ENCODE assay signal across 8 cellular contexts in the genomic region with DNA sequence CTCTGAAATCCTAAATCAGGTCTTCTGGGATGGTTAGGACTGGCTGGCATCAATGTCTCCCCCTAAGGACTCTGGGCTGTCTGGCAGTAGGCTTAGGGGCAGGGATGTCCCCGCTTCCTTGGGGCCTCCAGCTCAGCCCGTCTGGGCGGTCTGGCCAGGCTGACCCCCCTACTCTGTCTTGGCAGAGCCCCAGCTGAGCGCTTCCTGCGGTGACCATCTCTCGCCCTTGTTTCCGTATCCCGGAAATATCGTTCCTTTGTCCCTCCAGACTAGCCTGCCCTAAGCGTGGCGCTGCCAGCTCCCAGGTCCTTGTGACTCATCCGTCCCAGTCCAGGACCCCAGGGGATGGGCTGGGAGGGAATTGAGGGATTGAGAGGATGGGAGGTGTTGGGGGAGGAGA. TPM values are rescaled to one million over a fixed set of nuclear protein-coding genes. Genes with fewer than 3 reads are reported as not detected.
A peak's percentile ranks its signal among the peaks of the same experiment; 100 is the strongest.
DNase-seq lines count a peak whose midpoint lies in the region; ATAC-seq, FAIRE-seq and TF ChIP-seq lines count a peak whose summit lies in the region.

No MANE protein-coding gene starts in this region.

- H3K9me3 ChIP-seq in NT2/D1 (ENCODE audit: insufficient read depth, low read length), result no peaks in the 10 kb centered on the region
- no peaks in the 10 kb centered on the region for H3K9me3 ChIP-seq in neuron (ENCODE audit: low read length)
- H3K9me3 ChIP-seq in CD8-positive, alpha-beta T cell (ENCODE audit: low read length), result no peaks in the 10 kb centered on the region

- peak overlapping the region; percentile 34 for H3K9ac ChIP-seq in NT2/D1 (ENCODE audit: insufficient read length, low read depth)

- FAIRE-seq in GM12891 (lab: Jason Lieb, UNC), result no peak

- H3K27me3 ChIP-seq in NT2/D1 (ENCODE audit: insufficient read depth, insufficient read length) (no peaks in the 10 kb centered on the region), neuron (ENCODE audit: insufficient read depth, low read length) (no peaks in the 10 kb centered on the region)
- H3K27me3 ChIP-seq in CD8-positive, alpha-beta T cell (ENCODE audit: insufficient read depth, low read length), result no peaks in the 10 kb centered on the region

- peaks cover 4% of the 10 kb centered on the region for H3K36me3 Mint-ChIP-seq in activated T-helper 2 cell treated with anti-CD3 and anti-CD28 coated beads, Interferon-gamma antibody, Interleukin-2, Interleukin-4, amounts not matched to agents 10 μg/mL and 5 μg/mL and 100 μg/mL, durations not matched to agents 14 hours and 24 hours and 36 hours (ENCODE audit: low read depth)
- peaks cover 2% of the 10 kb centered on the region for H3K36me3 Mint-ChIP-seq in CD8-positive, alpha-beta T cell

- CTCF ChIA-PET in CD8-positive, alpha-beta T cell (lab: Charles Lee), result interaction anchor here (1.1 to 8.9 kb wide), 3 partner anchors 10 to 40 kb away, joined by 5 to 107 read pairs (median 6); no protein-coding TSS in a partner anchor

- H2AFZ ChIP-seq in neuron (ENCODE audit: low read depth, low read length), result peak overlapping the region; percentile 31

- H3K4me3 Mint-ChIP-seq in activated T-helper 2 cell treated with anti-CD3 and anti-CD28 coated beads, Interferon-gamma antibody, Interleukin-2, Interleukin-4, amounts not matched to agents 10 μg/mL and 5 μg/mL and 100 μg/mL, durations not matched to agents 14 hours and 24 hours and 36 hours (ENCODE audit: low read depth), result no peak overlapping the region
- H3K4me3 Mint-ChIP-seq in CD8-positive, alpha-beta T cell, result no peak overlapping the region

- H3K27ac ChIP-seq in CD8-positive, alpha-beta T cell (ENCODE audit: low read depth, low read length), result no peak overlapping the region

- peaks cover 11% of the 10 kb centered on the region for H3K27me3 Mint-ChIP-seq in activated T-helper 2 cell treated with anti-CD3 and anti-CD28 coated beads, Interferon-gamma antibody, Interleukin-2, Interleukin-4, amounts not matched to agents 10 μg/mL and 5 μg/mL and 100 μg/mL, durations not matched to agents 14 hours and 24 hours and 36 hours (ENCODE audit: low read depth)
- H3K27me3 Mint-ChIP-seq in CD8-positive, alpha-beta T cell (ENCODE audit: low read depth), result peaks cover 14% of the 10 kb centered on the region

- POLR2A ChIA-PET in CD8-positive, alpha-beta T cell (lab: Charles Lee), result no interaction called here

- intact Hi-C loops in activated T-helper 2 cell treated with anti-CD3 and anti-CD28 coated beads, Interferon-gamma antibody, Interleukin-2, Interleukin-4, amounts not matched to agents 10 μg/mL and 5 μg/mL and 100 μg/mL, durations not matched to agents 14 hours and 24 hours and 36 hours (cut with micrococcal nuclease), result loop anchor here (5.0 kb wide), 1 partner anchor 119 kb away; no protein-coding TSS in a partner anchor
- intact Hi-C loops in CD8-positive, alpha-beta T cell (cut with DNase I, micrococcal nuclease), result no loop called here

- H3K27ac Mint-ChIP-seq in activated T-helper 2 cell treated with anti-CD3 and anti-CD28 coated beads, Interferon-gamma antibody, Interleukin-2, Interleukin-4, amounts not matched to agents 10 μg/mL and 5 μg/mL and 100 μg/mL, durations not matched to agents 14 hours and 24 hours and 36 hours, result no peak overlapping the region
- no peak overlapping the region for H3K27ac Mint-ChIP-seq in CD8-positive, alpha-beta T cell

- peaks cover 7% of the 10 kb centered on the region for H3K4me1 Mint-ChIP-seq in activated T-helper 2 cell treated with anti-CD3 and anti-CD28 coated beads, Interferon-gamma antibody, Interleukin-2, Interleukin-4, amounts not matched to agents 10 μg/mL and 5 μg/mL and 100 μg/mL, durations not matched to agents 14 hours and 24 hours and 36 hours (ENCODE audit: low read depth)
- H3K4me1 Mint-ChIP-seq in CD8-positive, alpha-beta T cell (ENCODE audit: low read depth), result peaks cover 10% of the 10 kb centered on the region

- in situ Hi-C loops in Caki2 (cut with HindIII; ENCODE audit: low pct_unique_long_range_greater_than_20kb, low sequenced_read_pairs), result no loop called here

- H3K4me3 ChIP-seq in NT2/D1 (ENCODE audit: insufficient read length, low read depth), result peak overlapping the region; percentile 1
- no peak overlapping the region for H3K4me3 ChIP-seq in neuron (ENCODE audit: low read length)
- H3K4me3 ChIP-seq in CD8-positive, alpha-beta T cell (ENCODE audit: low read depth, low read length), result no peak overlapping the region

- H3K4me1 ChIP-seq in NT2/D1 (ENCODE audit: insufficient read depth, insufficient read length) (peaks cover 3% of the 10 kb centered on the region), neuron (ENCODE audit: insufficient read depth, low read length) (no peaks in the 10 kb centered on the region)
- H3K4me1 ChIP-seq in CD8-positive, alpha-beta T cell (ENCODE audit: insufficient read depth, low read length), result no peaks in the 10 kb centered on the region

- ATAC-seq in CD8-positive, alpha-beta T cell, result no peak

- H3K9me3 Mint-ChIP-seq in activated T-helper 2 cell treated with anti-CD3 and anti-CD28 coated beads, Interferon-gamma antibody, Interleukin-2, Interleukin-4, amounts not matched to agents 10 μg/mL and 5 μg/mL and 100 μg/mL, durations not matched to agents 14 hours and 24 hours and 36 hours, result no peaks in the 10 kb centered on the region
- no peaks in the 10 kb centered on the region for H3K9me3 Mint-ChIP-seq in CD8-positive, alpha-beta T cell

- H3K36me3 ChIP-seq in NT2/D1 (ENCODE audit: insufficient read depth, insufficient read length, low read length) (peaks cover 6% of the 10 kb centered on the region), neuron (ENCODE audit: insufficient read depth, low read length) (no peaks in the 10 kb centered on the region)
- H3K36me3 ChIP-seq in CD8-positive, alpha-beta T cell (ENCODE audit: insufficient read depth, low read length), result no peaks in the 10 kb centered on the region

- DNase-seq in Caki2 (ENCODE audit: low read depth) (peak; percentile 61), NT2/D1 (ENCODE audit: low read depth, low spot score) (no peak), fibroblast of gingiva (ENCODE audit: low read depth) (peak; percentile 62), GM12891 (ENCODE audit: insufficient read length, low spot score) (no peak)
- no peak for DNase-seq in stimulated activated CD4-positive, alpha-beta T cell treated with anti-CD3 and anti-CD28 coated beads, Interleukin-15, amount 100 ng/mL, for 24 hours
- DNase-seq in activated T-helper 2 cell treated with anti-CD3 and anti-CD28 coated beads, Interferon-gamma antibody, Interleukin-2, Interleukin-4, amounts not matched to agents 10 μg/mL and 5 μg/mL and 100 μg/mL, durations not matched to agents 14 hours and 24 hours and 36 hours (ENCODE audit: low spot score), result no peak
- DNase-seq in CD8-positive, alpha-beta T cell, result no peak

- TF ChIP-seq POLR2A in GM12891 (IDR thresholded peaks at IDR 0.05; ENCODE audit: low read depth, low read length), result no peak

- no peak for TF ChIP-seq CTCF in CD8-positive, alpha-beta T cell (IDR thresholded peaks at IDR 0.05)

TF ChIP-seq in GM12891, 5 proteins besides CTCF, POLR2A, EP300 and RAD21:
- TF ChIP-seq POU2F2 (IDR thresholded peaks at IDR 0.05; ENCODE audit: low read depth, low read length) (no peak), POLR2AphosphoS5 (IDR thresholded peaks at IDR 0.05; ENCODE audit: low read depth, low read length) (no peak), TAF1 (IDR thresholded peaks at IDR 0.05; ENCODE audit: low read depth, low read length) (no peak), PAX5 (IDR thresholded peaks at IDR 0.05; ENCODE audit: insufficient read depth, low read length, severe bottlenecking) (no peak), SPI1 (IDR thresholded peaks at IDR 0.05; ENCODE audit: low read depth, low read length) (no peak)

RNA-seq across cellular contexts. Expression of a gene that starts 11.3 kb away (rescaled TPM):
- total RNA-seq in Caki2 (2014; rRNA removed; shearing (Covaris generic); ENCODE audit: low replicate concordance), result 49.6 and 61.3 TPM in 2 replicates
- 11.2 TPM for polyA plus RNA-seq in GM12891 (2012; ENCODE audit: low read depth, missing spikeins)
- 62.5 and 66.5 TPM in 2 replicates for total RNA-seq in activated T-helper 2 cell treated with anti-CD3 and anti-CD28 coated beads, Interferon-gamma antibody, Interleukin-2, Interleukin-4, amounts not matched to agents 10 μg/mL and 5 μg/mL and 100 μg/mL, durations not matched to agents 14 hours and 24 hours and 36 hours
- total RNA-seq in CD8-positive, alpha-beta T cell, result 10 to 100 TPM; 20.8 to 25.7 TPM

RNA-seq across cellular contexts. Expression of a gene that starts 14.0 kb away (rescaled TPM):
- total RNA-seq in Caki2 (2014; rRNA removed; shearing (Covaris generic); ENCODE audit: low replicate concordance), result 4.6 and 5.4 TPM in 2 replicates
- polyA plus RNA-seq in GM12891 (2012; ENCODE audit: low read depth, missing spikeins), result 1.3 TPM
- 9.2 and 9.4 TPM in 2 replicates for total RNA-seq in activated T-helper 2 cell treated with anti-CD3 and anti-CD28 coated beads, Interferon-gamma antibody, Interleukin-2, Interleukin-4, amounts not matched to agents 10 μg/mL and 5 μg/mL and 100 μg/mL, durations not matched to agents 14 hours and 24 hours and 36 hours
- 10 to 100 TPM; 11.6 to 12.5 TPM for total RNA-seq in CD8-positive, alpha-beta T cell

RNA-seq across cellular contexts. Expression of a gene that starts 28.4 kb away (rescaled TPM):
- not detected in 2 replicates for total RNA-seq in Caki2 (2014; rRNA removed; shearing (Covaris generic); ENCODE audit: low replicate concordance)
- 0.28 TPM for polyA plus RNA-seq in GM12891 (2012; ENCODE audit: low read depth, missing spikeins)
- not detected in 2 replicates for total RNA-seq in activated T-helper 2 cell treated with anti-CD3 and anti-CD28 coated beads, Interferon-gamma antibody, Interleukin-2, Interleukin-4, amounts not matched to agents 10 μg/mL and 5 μg/mL and 100 μg/mL, durations not matched to agents 14 hours and 24 hours and 36 hours
- not detected for total RNA-seq in CD8-positive, alpha-beta T cell

RNA-seq across cellular contexts. Expression of a gene that starts 39.3 kb away (rescaled TPM):
- 17.9 and 23.5 TPM in 2 replicates for total RNA-seq in Caki2 (2014; rRNA removed; shearing (Covaris generic); ENCODE audit: low replicate concordance)
- polyA plus RNA-seq in GM12891 (2012; ENCODE audit: low read depth, missing spikeins), result 75.3 TPM
- 37.1 and 39.2 TPM in 2 replicates for total RNA-seq in activated T-helper 2 cell treated with anti-CD3 and anti-CD28 coated beads, Interferon-gamma antibody, Interleukin-2, Interleukin-4, amounts not matched to agents 10 μg/mL and 5 μg/mL and 100 μg/mL, durations not matched to agents 14 hours and 24 hours and 36 hours
- total RNA-seq in CD8-positive, alpha-beta T cell, result 10 to 100 TPM; 47.7 to 54.6 TPM

RNA-seq across cellular contexts. Expression of a gene that starts 43.0 kb away (rescaled TPM):
- total RNA-seq in Caki2 (2014; rRNA removed; shearing (Covaris generic); ENCODE audit: low replicate concordance), result 21.0 and 38.9 TPM in 2 replicates
- polyA plus RNA-seq in GM12891 (2012; ENCODE audit: low read depth, missing spikeins), result 75.1 TPM
- total RNA-seq in activated T-helper 2 cell treated with anti-CD3 and anti-CD28 coated beads, Interferon-gamma antibody, Interleukin-2, Interleukin-4, amounts not matched to agents 10 μg/mL and 5 μg/mL and 100 μg/mL, durations not matched to agents 14 hours and 24 hours and 36 hours, result 92.0 and 95.7 TPM in 2 replicates
- 10 to 100 TPM; 29.5 to 33.8 TPM for total RNA-seq in CD8-positive, alpha-beta T cell

Comparison
In these comparisons a context has a peak if more than half of its experiments do, and no peak if none do; other contexts are left out.
1. DNase-seq: peak in Caki2 (single experiment) and fibroblast of gingiva (single experiment); none in NT2/D1 (single experiment), GM12891 (single experiment), stimulated activated CD4-positive, alpha-beta T cell treated with anti-CD3 and anti-CD28 coated beads, Interleukin-15, amount 100 ng/mL, for 24 hours (single experiment), activated T-helper 2 cell treated with anti-CD3 and anti-CD28 coated beads, Interferon-gamma antibody, Interleukin-2, Interleukin-4, amounts not matched to agents 10 μg/mL and 5 μg/mL and 100 μg/mL, durations not matched to agents 14 hours and 24 hours and 36 hours (single experiment) and CD8-positive, alpha-beta T cell (0 of 7).